33 cellular contexts compared by ENCODE assay signal in genomic region chr22:26314171-26314570, GRCh38.
"Had no signal": no experiment of that assay in that cellular context is flagged by ENCODE, and none has a peak within 500 bp of the region (broad histone marks: within the 10 kb centered on the region; RNA-seq: fewer than 3 reads in every experiment).

No MANE protein-coding gene starts in this region.

- DNase-seq: activated effector memory CD4-positive, alpha-beta T cell treated with anti-CD3 and anti-CD28 coated beads, Interleukin-2, amount 50 U/mL, for 16 hours; activated effector memory CD4-positive, alpha-beta T cell treated with Interleukin-2 at 50 U/mL for 16 hours; activated gamma-delta T cell; activated gamma-delta T cell treated with Interleukin-2 at 50 U/mL for 16 hours; activated naive CD4-positive, alpha-beta T cell; activated naive CD4-positive, alpha-beta T cell treated with anti-CD3 and anti-CD28 coated beads for 36 hours; activated naive CD4-positive, alpha-beta T cell treated with anti-CD3 and anti-CD28 coated beads, Interleukin-2, amount 10 ng/mL, durations not matched to agents 7 days and 5 days; activated naive CD4-positive, alpha-beta T cell treated with anti-CD3 and anti-CD28 coated beads, Interleukin-2, amount 50 U/mL, for 16 hours; activated naive CD4-positive, alpha-beta T cell treated with Interleukin-2 at 50 U/mL for 16 hours; activated naive CD8-positive, alpha-beta T cell treated with anti-CD3 and anti-CD28 coated beads for 36 hours; activated naive CD8-positive, alpha-beta T cell treated with anti-CD3 and anti-CD28 coated beads, Interleukin-2, amount 10 ng/mL, durations not matched to agents 7 days and 5 days; activated naive CD8-positive, alpha-beta T cell treated with anti-CD3 and anti-CD28 coated beads, Interleukin-2, amount 50 U/mL, for 24 hours; activated T-cell treated with anti-CD3 and anti-CD28 coated beads, Interleukin-2, amount 50 U/mL, for 24 hours; activated T-cell treated with anti-CD3 and anti-CD28 coated beads, Interleukin-2, amount 50 U/mL, for 4 hours; activated T-cell treated with anti-CD3 and anti-CD28 coated beads, Interleukin-2, amount 50 U/mL, for 48 hours; activated T-cell treated with anti-CD3 and anti-CD28 coated beads, Interleukin-2, amount 50 U/mL, for 72 hours; adrenal gland; amniotic stem cell; amygdala; anterior cingulate cortex; aorta; body of pancreas; brain microvascular endothelial cell; caudate nucleus; central memory CD4-positive, alpha-beta T cell; cerebellar nuclear complex had no signal

- H3K4me3 ChIP-seq: adrenal gland, ascending aorta, body of pancreas, breast epithelium, cardiac muscle cell had no signal

- H3K27me3 ChIP-seq: adrenal gland, ascending aorta, body of pancreas, brain microvascular endothelial cell, breast epithelium, cardiac muscle cell had no signal

- H3K27ac ChIP-seq: adrenal gland, ascending aorta, body of pancreas, brain microvascular endothelial cell, breast epithelium, cardiac muscle cell had no signal

- ATAC-seq: activated naive CD4-positive, alpha-beta T cell treated with anti-CD3 and anti-CD28 coated beads, Interleukin-2, amount 50 U/mL, for 72 hours; activated naive CD8-positive, alpha-beta T cell treated with anti-CD3 and anti-CD28 coated beads, Interleukin-2, amount 50 U/mL, for 24 hours; activated T-cell treated with anti-CD3 and anti-CD28 coated beads, Interleukin-2, amount 50 U/mL, for 4 hours; activated T-cell treated with anti-CD3 and anti-CD28 coated beads, Interleukin-2, amount 50 U/mL, for 72 hours; activated T-helper 17 cell treated with anti-CD3 and anti-CD28 coated beads, Interleukin-2, amount 50 U/mL, for 72 hours; body of pancreas had no signal

- FAIRE-seq: astrocyte, bronchial epithelial cell had no signal

- H3K9me3 ChIP-seq: adrenal gland, ascending aorta, body of pancreas, breast epithelium had no signal

- H3K36me3 ChIP-seq: adrenal gland, ascending aorta, brain microvascular endothelial cell, breast epithelium, cardiac muscle cell had no signal

- H3K4me1 ChIP-seq: adrenal gland, ascending aorta, body of pancreas, breast epithelium had no signal
